Comparison of ENCODE assay signal across 1 cellular context in genomic region chr16:31182391-31182790, GRCh38.
TF ChIP-seq lines count a peak whose summit lies in the region.

No MANE protein-coding gene starts in this region.

TF ChIP-seq in GM12878, 131 proteins besides CTCF, POLR2A, EP300 and RAD21:
- TF ChIP-seq GATAD2B (conservative IDR thresholded peaks at IDR 0.05; ENCODE audit: low read depth) (no peak), MLLT1 (IDR thresholded peaks at IDR 0.05) (no peak), CHD1 (IDR thresholded peaks at IDR 0.05; ENCODE audit: low read depth, low read length) (no peak)
